ENCODE assay signal across 11 cellular contexts in the genomic region with DNA sequence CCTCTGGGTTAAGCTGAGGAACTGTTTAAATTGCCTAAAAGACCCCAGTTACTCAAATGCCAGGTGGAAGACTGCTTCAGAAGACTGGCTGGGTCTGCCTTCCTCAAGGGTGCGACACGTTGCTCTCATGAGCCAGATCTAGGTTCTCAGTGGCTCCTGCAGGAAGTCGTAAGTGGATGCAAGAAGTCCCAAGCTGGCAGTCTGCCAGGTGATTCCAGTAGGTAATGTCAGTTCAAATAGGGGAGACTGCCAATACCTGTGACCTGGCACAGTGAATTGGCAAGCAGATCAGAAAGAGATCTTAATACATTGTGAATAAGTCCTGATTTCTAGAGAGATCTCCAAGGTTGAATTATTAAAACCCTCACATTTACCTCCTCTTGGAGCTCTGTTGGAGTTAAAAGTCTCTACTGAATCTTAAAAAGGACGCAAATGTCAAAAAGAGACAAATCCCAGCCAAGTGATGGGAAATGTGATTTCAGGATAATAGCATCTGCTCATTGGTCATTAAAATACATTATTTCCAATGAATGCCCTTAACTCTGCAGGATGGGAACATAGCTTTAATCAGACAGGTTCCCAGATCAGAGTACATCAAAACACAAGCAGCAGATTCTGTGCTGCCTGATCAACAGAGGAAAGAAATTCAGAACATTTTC.
A peak's percentile ranks its signal among the peaks of the same experiment; 100 is the strongest.
DNase-seq lines count a peak whose midpoint lies in the region; ATAC-seq, FAIRE-seq and TF ChIP-seq lines count a peak whose summit lies in the region.
"Had no signal": no experiment of that assay in that cellular context is flagged by ENCODE, and none has a peak within 500 bp of the region (broad histone marks: within the 10 kb centered on the region; RNA-seq: fewer than 3 reads in every experiment).

No MANE protein-coding gene starts in this region.

- no peak overlapping the region for H3K4me3 ChIP-seq in bronchial epithelial cell (ENCODE audit: low read depth, low read length)
- H3K4me3 ChIP-seq in suprapubic skin = no peak overlapping the region

- ATAC-seq in GM18511 (IDR thresholded peaks at IDR 0.05; ENCODE audit: unreplicated experiment) = no peak
- ATAC-seq in GM21737 (IDR thresholded peaks at IDR 0.05; ENCODE audit: unreplicated experiment) = no peak

- TF ChIP-seq CTCF in bronchial epithelial cell (IDR thresholded peaks at IDR 0.05; ENCODE audit: insufficient read depth, low read length, severe bottlenecking) (no peak), suprapubic skin (IDR thresholded peaks at IDR 0.05) (no peak), nephron progenitor cell (IDR thresholded peaks at IDR 0.05) (no peak)

- H3K36me3 ChIP-seq in bronchial epithelial cell (ENCODE audit: control insufficient read depth, insufficient read depth, low read length) (peaks cover 1% of the 10 kb centered on the region), suprapubic skin (no peaks in the 10 kb centered on the region)

- TF ChIP-seq EP300 in suprapubic skin (IDR thresholded peaks at IDR 0.05) = no peak

- H3K27me3 Mint-ChIP-seq in nephron progenitor cell (ENCODE audit: low read depth, poor library complexity) = no peaks in the 10 kb centered on the region

- H3K27ac Mint-ChIP-seq in nephron progenitor cell = no peak overlapping the region
- H3K27ac Mint-ChIP-seq: activated naive CD8-positive, alpha-beta T cell treated with anti-CD3 and anti-CD28 coated beads, Interleukin-2, amount 10 ng/mL, durations not matched to agents 7 days and 5 days had no signal

- no peak for TF ChIP-seq POLR2A in suprapubic skin (IDR thresholded peaks at IDR 0.05)

- no peaks in the 10 kb centered on the region for H3K27me3 ChIP-seq in bronchial epithelial cell (ENCODE audit: control insufficient read depth, insufficient read depth, low read length)
- H3K27me3 ChIP-seq in suprapubic skin = no peaks in the 10 kb centered on the region

- H3K9me3 ChIP-seq in suprapubic skin = no peaks in the 10 kb centered on the region

- H3K36me3 Mint-ChIP-seq in nephron progenitor cell (ENCODE audit: low read depth) = no peaks in the 10 kb centered on the region
- H3K36me3 Mint-ChIP-seq: activated naive CD8-positive, alpha-beta T cell treated with anti-CD3 and anti-CD28 coated beads, Interleukin-2, amount 10 ng/mL, durations not matched to agents 7 days and 5 days had no signal

- H3K4me1 ChIP-seq in suprapubic skin = peaks cover 12% of the 10 kb centered on the region

- H3K4me3 Mint-ChIP-seq in nephron progenitor cell = no peak overlapping the region
- H3K4me3 Mint-ChIP-seq: activated naive CD8-positive, alpha-beta T cell treated with anti-CD3 and anti-CD28 coated beads, Interleukin-2, amount 10 ng/mL, durations not matched to agents 7 days and 5 days had no signal

- DNase-seq in NCI-H2196 (lab: John Stamatoyannopoulos, UW; ENCODE audit: unreplicated experiment) = peak; percentile 37
- DNase-seq in NCI-H2196 treated with DMSO at 0.1 percent for 48 hours (lab: John Stamatoyannopoulos, UW; ENCODE audit: unreplicated experiment) = no peak
- DNase-seq in NCI-H345 treated with DMSO at 0.1 percent for 48 hours (lab: John Stamatoyannopoulos, UW; ENCODE audit: unreplicated experiment) = peak; percentile 23
- DNase-seq in bronchial epithelial cell (ENCODE audit: low read depth) = peak; percentile 63
- DNase-seq in suprapubic skin (ENCODE audit: low spot score in 2 of 2) = peak; percentile 81 to 85
- DNase-seq in nephron progenitor cell = no peak
- DNase-seq: activated naive CD8-positive, alpha-beta T cell treated with anti-CD3 and anti-CD28 coated beads, Interleukin-2, amount 10 ng/mL, durations not matched to agents 7 days and 5 days; hippocampal formation; T-helper 9 cell had no signal

- H3K4me1 Mint-ChIP-seq in nephron progenitor cell = peaks cover 7% of the 10 kb centered on the region

- FAIRE-seq in bronchial epithelial cell (lab: Jason Lieb, UNC) = no peak

- no peaks in the 10 kb centered on the region for H3K9me3 Mint-ChIP-seq in nephron progenitor cell
- H3K9me3 Mint-ChIP-seq: activated naive CD8-positive, alpha-beta T cell treated with anti-CD3 and anti-CD28 coated beads, Interleukin-2, amount 10 ng/mL, durations not matched to agents 7 days and 5 days had no signal

- H3K27ac ChIP-seq in suprapubic skin = no peak overlapping the region

- WGBS in suprapubic skin = 50% methylated on average over 4 of the region's 4 CpGs

Comparison
In these comparisons a context has a peak if more than half of its experiments do, and no peak if none do; other contexts are left out.
1. DNase-seq: peak in NCI-H2196 (single experiment), NCI-H345 treated with DMSO at 0.1 percent for 48 hours (single experiment), bronchial epithelial cell (single experiment) and suprapubic skin (2 of 2); none in NCI-H2196 treated with DMSO at 0.1 percent for 48 hours (single experiment) and nephron progenitor cell (single experiment).